Comparison of ENCODE assay signal across 24 cellular contexts in genomic region chr6:167757821-167758220, GRCh38.
"Had no signal": no experiment of that assay in that cellular context is flagged by ENCODE, and none has a peak within 500 bp of the region (broad histone marks: within the 10 kb centered on the region; RNA-seq: fewer than 3 reads in every experiment).

No MANE protein-coding gene starts in this region.

- H3K4me2 ChIP-seq: hepatocyte had no signal

- H3K27ac ChIP-seq: dorsolateral prefrontal cortex, gastrocnemius medialis, heart left ventricle, pancreas, right lobe of liver, stomach, thyroid gland had no signal

- H3K36me3 ChIP-seq: gastrocnemius medialis, heart left ventricle, pancreas, right lobe of liver, stomach, thyroid gland had no signal

- H3K27me3 Mint-ChIP-seq: progenitor cell of endocrine pancreas had no signal

- H3K36me3 Mint-ChIP-seq: naive thymus-derived CD4-positive, alpha-beta T cell; stimulated activated effector memory CD8-positive, alpha-beta T cell treated with anti-CD3 and anti-CD28 coated beads, Interleukin-12 subunit alpha, Interleukin-12 subunit beta, amount 100 ng/mL, for 72 hours; type B pancreatic cell had no signal

- H3K9me3 Mint-ChIP-seq: naive thymus-derived CD4-positive, alpha-beta T cell; stimulated activated effector memory CD8-positive, alpha-beta T cell treated with anti-CD3 and anti-CD28 coated beads, Interleukin-12 subunit alpha, Interleukin-12 subunit beta, amount 100 ng/mL, for 72 hours; type B pancreatic cell had no signal

- ATAC-seq: gastrocnemius medialis; heart left ventricle; left lobe of liver; naive thymus-derived CD4-positive, alpha-beta T cell; pancreas; right lobe of liver had no signal

- H3K79me2 ChIP-seq: hepatocyte had no signal

- DNase-seq: dorsolateral prefrontal cortex; effector CD4-positive, alpha-beta T cell; gastrocnemius medialis; kidney; mesenchymal stem cell; midbrain; naive thymus-derived CD4-positive, alpha-beta T cell; nephron progenitor cell; occipital lobe; pancreas; right lobe of liver; small intestine; stimulated activated CD4-positive, alpha-beta T cell treated with anti-CD3 and anti-CD28 coated beads, Interleukin-12 subunit alpha, Interleukin-12 subunit beta, amount 100 ng/mL, for 4 hours; stimulated activated CD4-positive, alpha-beta T cell treated with anti-CD3 and anti-CD28 coated beads, Interleukin-1b, Interleukin-23, amount 100 ng/mL, for 48 hours; stimulated activated CD4-positive, alpha-beta T cell treated with anti-CD3 and anti-CD28 coated beads, Interleukin-4, amount 100 ng/mL, for 1 hour; stimulated activated naive CD4-positive, alpha-beta T cell treated with Interleukin-2 at 50 U/mL for 16 hours; stomach; thyroid gland had no signal

- H3K4me1 Mint-ChIP-seq: naive thymus-derived CD4-positive, alpha-beta T cell had no signal

- H3K4me3 Mint-ChIP-seq: naive thymus-derived CD4-positive, alpha-beta T cell; nephron progenitor cell; stimulated activated effector memory CD8-positive, alpha-beta T cell treated with anti-CD3 and anti-CD28 coated beads, Interleukin-12 subunit alpha, Interleukin-12 subunit beta, amount 100 ng/mL, for 72 hours; type B pancreatic cell had no signal

- H3K27ac Mint-ChIP-seq: naive thymus-derived CD4-positive, alpha-beta T cell; nephron progenitor cell; stimulated activated effector memory CD8-positive, alpha-beta T cell treated with anti-CD3 and anti-CD28 coated beads, Interleukin-12 subunit alpha, Interleukin-12 subunit beta, amount 100 ng/mL, for 72 hours; type B pancreatic cell had no signal

- H3K4me3 ChIP-seq: dorsolateral prefrontal cortex, gastrocnemius medialis, heart left ventricle, hepatocyte, pancreas, right lobe of liver, stomach, thyroid gland had no signal

- H3K27me3 ChIP-seq: dorsolateral prefrontal cortex, gastrocnemius medialis, heart left ventricle, hepatocyte, pancreas, right lobe of liver, stomach, thyroid gland had no signal
